10 cellular contexts compared by ENCODE assay signal in genomic region chr19:34260771-34261173, GRCh38. TPM values are rescaled to one million over a fixed set of nuclear protein-coding genes. Genes with fewer than 3 reads are reported as not detected.
DNase-seq lines count a peak whose midpoint lies in the region; FAIRE-seq and TF ChIP-seq lines count a peak whose summit lies in the region.
"Had no signal": no experiment of that assay in that cellular context is flagged by ENCODE, and none has a peak within 500 bp of the region (broad histone marks: within the 10 kb centered on the region; RNA-seq: fewer than 3 reads in every experiment).

No MANE protein-coding gene starts in this region.

- H3K27ac Mint-ChIP-seq in Calu3 (ENCODE audit: unreplicated experiment) (no peak overlapping the region), osteocyte (ENCODE audit: unreplicated experiment) (peak overlapping the region; percentile 40)

- peaks cover 0 to 8% of the 10 kb centered on the region in 2 experiments for H3K36me3 ChIP-seq in SK-N-SH (replicated peaks in 1 of 2; ENCODE audit: control insufficient read depth in 1 of 2, insufficient read depth in 2 of 2, low read length in 1 of 2)

- no peak for TF ChIP-seq CTCF in Calu3 (IDR thresholded peaks at IDR 0.05; ENCODE audit: unreplicated experiment)
- TF ChIP-seq CTCF in SK-N-SH (IDR thresholded peaks at IDR 0.05): no peak
- no peak for TF ChIP-seq CTCF in fibroblast of the aortic adventitia (IDR thresholded peaks at IDR 0.05; ENCODE audit: insufficient read depth, low read length)
- TF ChIP-seq CTCF in osteocyte (IDR thresholded peaks at IDR 0.05): no peak

- CTCF ChIA-PET in Calu3 (lab: Charles Lee): interaction anchor here (1.9 kb wide), 1 partner anchor 28 kb away, joined by 6 read pairs; no protein-coding TSS in a partner anchor
- CTCF ChIA-PET in SK-N-SH (lab: Yijun Ruan, JAX): interaction anchor here (0.8 kb wide), 1 partner anchor 8 kb away, joined by 3 read pairs; no protein-coding TSS in a partner anchor

- H3K27me3 Mint-ChIP-seq in Calu3 (ENCODE audit: unreplicated experiment) (no peaks in the 10 kb centered on the region), osteocyte (ENCODE audit: unreplicated experiment) (no peaks in the 10 kb centered on the region)

- POLR2A ChIA-PET in SK-N-SH (lab: Yijun Ruan, JAX): no interaction called here

- H3K4me2 ChIP-seq in SK-N-SH: peak overlapping the region; percentile 51; the same call in 1 of the 2 replicates

- DNase-seq in Calu3: no peak
- DNase-seq in SK-N-SH: no peak
- peak; percentile 71 for DNase-seq in fibroblast of the aortic adventitia (ENCODE audit: low read depth)
- no peak for DNase-seq in osteocyte (ENCODE audit: extremely low spot score, unreplicated experiment)
- no peak for DNase-seq in NCI-H1105 treated with DMSO at 0.1 percent for 48 hours (lab: John Stamatoyannopoulos, UW)
- DNase-seq in NCI-H748 treated with DMSO at 0.1 percent for 48 hours (lab: John Stamatoyannopoulos, UW): no peak
- DNase-seq in NCI-H146 (lab: John Stamatoyannopoulos, UW): no peak
- no peak for DNase-seq in GM12892 (ENCODE audit: insufficient read length)
- DNase-seq: activated naive CD4-positive, alpha-beta T cell treated with Interleukin-2 at 50 U/mL for 16 hours; effector memory CD4-positive, alpha-beta T cell had no signal

- H2AFZ ChIP-seq in SK-N-SH (ENCODE audit: low read depth): no peak overlapping the region

- no peak for TF ChIP-seq POLR2A in GM12892 (IDR thresholded peaks at IDR 0.05; ENCODE audit: low read depth, low read length)

- WGBS in SK-N-SH (ENCODE audit: low lambda C conversion rate): 61% methylated on average over 6 of the region's 6 CpGs

- H3F3A ChIP-seq in SK-N-SH (replicated peaks; ENCODE audit: insufficient read depth): peaks cover 16% of the 10 kb centered on the region

- intact Hi-C loops in Calu3 (cut with micrococcal nuclease; ENCODE audit: unreplicated experiment): no loop called here

- no peak for TF ChIP-seq EP300 in SK-N-SH (IDR thresholded peaks at IDR 0.05; ENCODE audit: borderline replicate concordance in 1 of 2, low read depth in 1 of 2, low read length in 1 of 2)

- peaks cover 18 to 44% of the 10 kb centered on the region in 2 experiments; a peak in 3 of 4 replicates for H3K4me1 ChIP-seq in SK-N-SH (ENCODE audit: control insufficient read depth in 1 of 2, insufficient read depth in 2 of 2, low read depth in 1 of 2, low read length in 1 of 2)

- no peak for FAIRE-seq in GM12892 (lab: Jason Lieb, UNC)

- H3K36me3 Mint-ChIP-seq in Calu3 (ENCODE audit: insufficient read depth, unreplicated experiment): peaks cover 12% of the 10 kb centered on the region
- H3K36me3 Mint-ChIP-seq in osteocyte (ENCODE audit: unreplicated experiment): peaks cover 4% of the 10 kb centered on the region

- no peaks in the 10 kb centered on the region; the same call in 1 of the 2 replicates for H4K20me1 ChIP-seq in SK-N-SH (ENCODE audit: insufficient read depth)

- H3K4me3 Mint-ChIP-seq in Calu3 (ENCODE audit: low read depth, unreplicated experiment) (peak overlapping the region; percentile 31), osteocyte (ENCODE audit: unreplicated experiment) (no peak overlapping the region)

- no peaks in the 10 kb centered on the region for H3K9me2 ChIP-seq in SK-N-SH

- H3K4me1 Mint-ChIP-seq in Calu3 (ENCODE audit: low read depth, unreplicated experiment): peaks cover 46% of the 10 kb centered on the region
- H3K4me1 Mint-ChIP-seq in osteocyte (ENCODE audit: unreplicated experiment): peaks cover 50% of the 10 kb centered on the region

- no peak for TF ChIP-seq RAD21 in SK-N-SH (IDR thresholded peaks at IDR 0.05; ENCODE audit: low read length)

- 0 out of 4 replicates have a peak overlapping the region, but pooled peaks have one; percentile 7 to 9 for H3K27ac ChIP-seq in SK-N-SH (ENCODE audit: low read depth in 2 of 2, low read length in 1 of 2)

- H3K9ac ChIP-seq in SK-N-SH: no peak overlapping the region

- H3K9me3 Mint-ChIP-seq in Calu3 (ENCODE audit: low read depth, unreplicated experiment) (no peaks in the 10 kb centered on the region), osteocyte (ENCODE audit: unreplicated experiment) (no peaks in the 10 kb centered on the region)

- no TSS peak for BruUV-seq in Calu3 (replicated peaks; lab: Mats Ljungman, UMichigan)

- no peaks in the 10 kb centered on the region for H3K9me3 ChIP-seq in SK-N-SH

- peaks cover 93% of the 10 kb centered on the region for H3K79me2 ChIP-seq in SK-N-SH (ENCODE audit: insufficient read depth)

- no peak overlapping the region for H3K4me3 ChIP-seq in SK-N-SH (ENCODE audit: low read depth in 2 of 2, low read length in 1 of 2)
- peak overlapping the region; percentile 19 for H3K4me3 ChIP-seq in fibroblast of the aortic adventitia (ENCODE audit: low read depth, low read length)

- no peaks in the 10 kb centered on the region for H3K27me3 ChIP-seq in SK-N-SH (ENCODE audit: insufficient read depth)

TF ChIP-seq in SK-N-SH, 30 proteins besides CTCF, POLR2A, EP300 and RAD21:
- no peak for TF ChIP-seq REST (IDR thresholded peaks at IDR 0.05; ENCODE audit: low read depth, low read length)
- peak; percentile 81; the same call in 1 of the 2 replicates for TF ChIP-seq RXRA (IDR thresholded peaks at IDR 0.05; ENCODE audit: borderline replicate concordance, low read depth)
- TF ChIP-seq TCF12 (IDR thresholded peaks at IDR 0.05): peak; percentile 11; the same call in 1 of the 2 replicates

RNA-seq across cellular contexts. Expression of gene GARRE1, which starts 6.4 kb away (rescaled TPM):
- total RNA-seq in Calu3 (2022) (18.0 and 19.9 TPM in 2 replicates), fibroblast of the aortic adventitia (ENCODE audit: low replicate concordance) (8.0 and 13.9 TPM in 2 replicates), osteocyte (29.5 and 33.5 TPM in 2 replicates)
- 9.7 and 10.9 TPM in 2 replicates for polyA plus RNA-seq in SK-N-SH (2012; rRNA removed)
- 6.3 and 7.8 TPM in 2 replicates for polyA plus RNA-seq in SK-N-SH (2012; cell fraction: cytosol; rRNA removed)
- polyA plus RNA-seq in SK-N-SH (2012; cell fraction: nucleus; rRNA removed): 13.0 and 15.5 TPM in 2 replicates
- 7.8 TPM for polyA plus RNA-seq in GM12892 (2012; ENCODE audit: missing spikeins)
